In genomic region chr1:109655624-109656519, GRCh38 we compare ENCODE assay signal across 8 cellular contexts. TPM values are rescaled to one million over a fixed set of nuclear protein-coding genes. Genes with fewer than 3 reads are reported as not detected.
DNase-seq lines count a peak whose midpoint lies in the region; ATAC-seq and TF ChIP-seq lines count a peak whose summit lies in the region.

Gene GSTM4, plus strand, starts transcription at chr1:109656099. Its CDS starts 291 bp downstream, at chr1:109656390.

- H3K27ac ChIP-seq in heart right ventricle (peak within 1 kb of the TSS; percentile 59 to 96 (median 88)), transverse colon (peak within 1 kb of the TSS; percentile 81 to 88 (median 86))

- peak in 2 of 9 donors; percentile 27 to 34 for TF ChIP-seq CTCF in heart right ventricle (IDR thresholded peaks at IDR 0.05)
- TF ChIP-seq CTCF in transverse colon (IDR thresholded peaks at IDR 0.05): no peak

- in situ Hi-C loops in G401 (cut with HindIII; ENCODE audit: low sequenced_read_pairs): no loop called here
- in situ Hi-C loops in transverse colon (cut with MboI; ENCODE audit: low pct_ligation_motif_present in 1 of 4, low pct_unique_long_range_greater_than_20kb in 1 of 4, low sequenced_read_pairs in 3 of 4): loop anchor here in 3 of 4 donors (10.0 to 25.0 kb wide), 3 partner anchors 119 to 331 kb away; partner anchors contain the start of gene AHCYL1 (in 3 of the 3)

- WGBS in heart right ventricle, 2 donors: 0 to 1% methylated on average over 53 of the region's 53 CpGs
- 1% methylated on average over 20 of the region's 53 CpGs; no CpG with 5 or more reads in 1 of the 2 donors for WGBS in transverse colon (ENCODE audit: low coverage in 1 of 2), 2 donors

- H3K27me3 ChIP-seq in adipocyte (replicated peaks; ENCODE audit: control insufficient read depth, insufficient read depth, low read length) (peaks cover 5% of the 10 kb centered on the region), heart right ventricle (no peaks in the 10 kb centered on the region), transverse colon (no peaks in the 10 kb centered on the region)

- peak; percentile 87 for TF ChIP-seq POLR2A in transverse colon (IDR thresholded peaks at IDR 0.05)

- no peak for TF ChIP-seq EP300 in transverse colon (IDR thresholded peaks at IDR 0.05; ENCODE audit: low read depth)

- intact Hi-C loops in heart right ventricle (cut with DNase I) (loop anchor here in 2 of 10 donors (5.0 to 10.0 kb wide), 2 partner anchors 329 to 331 kb away; partner anchors contain the start of gene AHCYL1 (in 1 of the 2)), transverse colon (cut with DNase I; ENCODE audit: low total_unique reads) (loop anchor here (10.0 kb wide), 1 partner anchor 329 kb away; the partner anchor contains the start of gene AHCYL1)

- peaks cover 13% of the 10 kb centered on the region for H3K4me1 ChIP-seq in adipocyte (ENCODE audit: control insufficient read depth, insufficient read depth, low read length)
- peaks cover 0 to 34% (median 11%) of the 10 kb centered on the region in 9 donors for H3K4me1 ChIP-seq in heart right ventricle
- peaks cover 7 to 14% (median 10%) of the 10 kb centered on the region in 4 donors for H3K4me1 ChIP-seq in transverse colon

- DNase-seq in G401 (ENCODE audit: low spot score) (peak; percentile 76), LHCN-M2 (ENCODE audit: low read depth) (peak; percentile 64), T follicular helper cell (ENCODE audit: low read depth) (peak; percentile 31), adipocyte (ENCODE audit: low read depth) (peak; percentile 93), heart right ventricle (peak; percentile 88 to 90), pons (ENCODE audit: low spot score) (peak; percentile 52), transverse colon (peak; percentile 93)

- peak within 1 kb of the TSS; percentile 83 for H3K4me3 ChIP-seq in adipocyte (ENCODE audit: low read length)
- H3K4me3 ChIP-seq in heart right ventricle: peak within 1 kb of the TSS; percentile 54 to 83 (median 70)
- H3K4me3 ChIP-seq in transverse colon: peak within 1 kb of the TSS; percentile 12 to 68 (median 56)

- peak; percentile 93 for ATAC-seq in GM21723 (IDR thresholded peaks at IDR 0.05; ENCODE audit: unreplicated experiment)
- ATAC-seq in heart right ventricle: peak; percentile 93 to 98 (median 96)

- H3K9me3 ChIP-seq in adipocyte (ENCODE audit: control insufficient read depth, low read length) (no peaks in the 10 kb centered on the region), heart right ventricle (no peaks in the 10 kb centered on the region), transverse colon (no peaks in the 10 kb centered on the region)

- H3K36me3 ChIP-seq in adipocyte (ENCODE audit: control insufficient read depth, insufficient read depth, low read length, severe bottlenecking) (peaks cover 6% of the 10 kb centered on the region), heart right ventricle (peaks cover 0 to 29% (median 9%) of the 10 kb centered on the region in 9 donors), transverse colon (no peaks in the 10 kb centered on the region)

- peak within 1 kb of the TSS; percentile 79 for H3K9ac ChIP-seq in adipocyte (ENCODE audit: low read length)

RNA-seq across cellular contexts. Expression of gene GSTM4, which starts in this region (rescaled TPM):
- total RNA-seq in G401 (2014; rRNA removed; shearing (Covaris generic)): 18.7 and 24.5 TPM in 2 replicates
- 4.2 and 10.5 TPM in 2 replicates for total RNA-seq in LHCN-M2 (2014; rRNA removed)
- 15.3 TPM for polyA plus RNA-seq in LHCN-M2 (2012)
- 10 to 100 TPM; 29.9 to 62.1 (median 43.5) TPM for total RNA-seq in heart right ventricle
- 10 to 100 TPM; 22.8 to 41.3 TPM for polyA plus RNA-seq in heart right ventricle
- total RNA-seq in transverse colon: 100 to 1,000 TPM in 2 of 4 donors, 10 to 100 TPM in 2; 64.9 to 104 (median 94.8) TPM

Comparison
In these comparisons a context has a peak if more than half of its experiments do, and no peak if none do; other contexts are left out.
1. Peak in every context shown above with its lines: DNase-seq, ATAC-seq, H3K4me3 ChIP-seq and H3K27ac ChIP-seq.
2. DNase-seq: peak in every context shown above with its lines; median percentile 93 in adipocyte; 93 in transverse colon; 89 in heart right ventricle; 76 in G401; 64 in LHCN-M2; 52 in pons; 31 in T follicular helper cell.